18 cellular contexts compared by ENCODE assay signal in genomic region chr1:214461305-214461704, GRCh38.
DNase-seq lines count a peak whose midpoint lies in the region; ATAC-seq, FAIRE-seq and TF ChIP-seq lines count a peak whose summit lies in the region.
"Had no signal": no experiment of that assay in that cellular context is flagged by ENCODE, and none has a peak within 500 bp of the region (broad histone marks: within the 10 kb centered on the region; RNA-seq: fewer than 3 reads in every experiment).

No MANE protein-coding gene starts in this region.

- H3K79me1 ChIP-seq in mesenchymal stem cell (replicated peaks; ENCODE audit: low read length, poor library complexity, severe bottlenecking) = no peaks in the 10 kb centered on the region

- no peak for FAIRE-seq in HepG2 (lab: Jason Lieb, UNC)
- no peak for FAIRE-seq in K562 (lab: Jason Lieb, UNC)
- FAIRE-seq: GM12878, GM19239, H54 had no signal

- no peak overlapping the region for H2BK15ac ChIP-seq in mesenchymal stem cell (ENCODE audit: low read depth, poor library complexity, severe bottlenecking)

- intact Hi-C loops in HepG2 (cut with micrococcal nuclease; ENCODE audit: unreplicated experiment) = loop anchor here (5.0 kb wide), 2 partner anchors 46 to 91 kb away; partner anchors contain the start of gene PTPN14
- intact Hi-C loops in right lobe of liver (cut with DNase I) = no loop called here
- intact Hi-C loops in K562 (cut with micrococcal nuclease) = loop anchor here (10.0 kb wide), 1 partner anchor 247 kb away; no protein-coding TSS in a partner anchor

- H3K9ac ChIP-seq in HepG2 (ENCODE audit: insufficient read depth, low read depth, low read length) = no peak overlapping the region
- no peak overlapping the region for H3K9ac ChIP-seq in K562 (ENCODE audit: insufficient read depth in 1 of 2, low read depth in 2 of 2, low read length in 2 of 2)
- no peak overlapping the region for H3K9ac ChIP-seq in mesenchymal stem cell (ENCODE audit: low read length)
- H3K9ac ChIP-seq: BLaER1, GM23248 had no signal

- H3K4me1 ChIP-seq in HepG2 (ENCODE audit: insufficient read depth, low read length) = peaks cover 32% of the 10 kb centered on the region
- no peaks in the 10 kb centered on the region for H3K4me1 ChIP-seq in right lobe of liver
- peaks cover 0 to 4% of the 10 kb centered on the region in 2 experiments; a peak in 4 of 5 replicates for H3K4me1 ChIP-seq in K562 (replicated peaks in 1 of 2; ENCODE audit: control insufficient read depth in 2 of 2, insufficient read depth in 2 of 2, low read length in 2 of 2)
- peaks cover 17% of the 10 kb centered on the region for H3K4me1 ChIP-seq in mesenchymal stem cell (ENCODE audit: control insufficient read depth, insufficient read depth, low read depth, low read length)
- H3K4me1 ChIP-seq: BLaER1 had no signal

- no TSS peak for BruUV-seq in HepG2 (replicated peaks; lab: Mats Ljungman, UMichigan)
- no TSS peak for BruUV-seq in K562 (replicated peaks; lab: Mats Ljungman, UMichigan)

- no peak for TF ChIP-seq RAD21 in HepG2 (CRISPR knock-in tag; IDR thresholded peaks at IDR 0.05)
- TF ChIP-seq RAD21 in K562 (CRISPR knock-in tag; conservative IDR thresholded peaks at IDR 0.05 in 1 of 2, IDR thresholded peaks at IDR 0.05 in 1 of 2) = no peak

- TF ChIP-seq CTCF in HepG2 (CRISPR knock-in tag; IDR thresholded peaks at IDR 0.05) (no peak), right lobe of liver (IDR thresholded peaks at IDR 0.05) (no peak), K562 (IDR thresholded peaks at IDR 0.05 in 2 of 3, conservative IDR thresholded peaks at IDR 0.05 in 1 of 3; ENCODE audit: insufficient read depth in 2 of 3, low read depth in 1 of 3, low read length in 3 of 3) (no peak), brain microvascular endothelial cell (IDR thresholded peaks at IDR 0.05; ENCODE audit: low read depth, low read length, missing control alignments) (no peak)

- no peaks in the 10 kb centered on the region for H3K9me1 ChIP-seq in K562 (ENCODE audit: control insufficient read depth, insufficient read depth, low read length)

- H3K36me3 ChIP-seq in HepG2 (replicated peaks in 1 of 2; ENCODE audit: control insufficient read depth in 1 of 2, insufficient read depth in 2 of 2, low read length in 2 of 2) (no peaks in the 10 kb centered on the region), right lobe of liver (no peaks in the 10 kb centered on the region), K562 (ENCODE audit: control insufficient read depth, insufficient read depth, low read length) (no peaks in the 10 kb centered on the region), mesenchymal stem cell (ENCODE audit: control insufficient read depth in 1 of 2, insufficient read depth in 2 of 2, low read depth in 1 of 2, low read length in 2 of 2) (peaks cover 22 to 31% of the 10 kb centered on the region in 2 experiments), brain microvascular endothelial cell (replicated peaks) (peaks cover 8% of the 10 kb centered on the region)
- H3K36me3 ChIP-seq: BLaER1 had no signal

- POLR2A ChIA-PET in HepG2 (lab: Yijun Ruan, JAX) (interaction anchor here (1.6 kb wide), 1 partner anchor 12 kb away, joined by 3 read pairs; no protein-coding TSS in a partner anchor), K562 (lab: Yijun Ruan, JAX) (no interaction called here)

- H3K4me2 ChIP-seq in HepG2 (ENCODE audit: low read depth, low read length) (no peak overlapping the region), K562 (ENCODE audit: insufficient read depth, low read length) (no peak overlapping the region), mesenchymal stem cell (ENCODE audit: low read length, poor library complexity, severe bottlenecking) (no peak overlapping the region)
- H3K4me2 ChIP-seq: BLaER1 had no signal

- DNase-seq in HepG2 (ENCODE audit: low spot score) (no peak), right lobe of liver (no peak), K562 (ENCODE audit: extremely low read depth in 1 of 4, low spot score in 3 of 4) (no peak), mesenchymal stem cell (no peak), brain microvascular endothelial cell (no peak)
- DNase-seq: 8988T; Calu3; CD8-positive, alpha-beta T cell; DMS79 treated with DMSO at 0.1 percent for 48 hours; GM23248; HCEC 1CT; HFFc6 had no signal

- H3K79me2 ChIP-seq in HepG2 (ENCODE audit: insufficient read depth, low read length) (no peaks in the 10 kb centered on the region), K562 (ENCODE audit: control insufficient read depth, insufficient read depth, low read length) (no peaks in the 10 kb centered on the region)

- H3K4ac ChIP-seq in mesenchymal stem cell (ENCODE audit: low read depth in 1 of 2, low read length in 2 of 2) = no peak overlapping the region

- 100% methylated on average over 4 of the region's 4 CpGs for WGBS in HepG2 (ENCODE audit: low lambda C conversion rate)
- WGBS in right lobe of liver (ENCODE audit: insufficient coverage, low coverage, low lambda C conversion rate, missing lambda C conversion rate) = 86% methylated on average over 4 of the region's 4 CpGs
- 0% methylated on average over 4 of the region's 4 CpGs for WGBS in K562 (ENCODE audit: insufficient coverage, low coverage, missing lambda C conversion rate)
- 94% methylated on average over 4 of the region's 4 CpGs for WGBS in mesenchymal stem cell

- H3K18ac ChIP-seq in mesenchymal stem cell (ENCODE audit: low read depth in 1 of 2, low read length in 2 of 2) = no peak overlapping the region

- TF ChIP-seq EP300 in HepG2 (IDR thresholded peaks at IDR 0.05; ENCODE audit: low read depth in 2 of 2, low read length in 2 of 2) (no peak), HepG2 (CRISPR knock-in tag; IDR thresholded peaks at IDR 0.05; ENCODE audit: borderline replicate concordance) (no peak), K562 (IDR thresholded peaks at IDR 0.05; ENCODE audit: low read length) (no peak)

- in situ Hi-C loops in HepG2 (cut with HindIII; ENCODE audit: extremely low pct_ligation_motif_present, low pct_unique_long_range_greater_than_20kb) (no loop called here), K562 (cut with MboI) (no loop called here), brain microvascular endothelial cell (cut with HindIII; ENCODE audit: low pct_ligation_motif_present, low sequenced_read_pairs) (no loop called here)

- no peak for TF ChIP-seq POLR2A in HepG2 (IDR thresholded peaks at IDR 0.05; ENCODE audit: insufficient read depth in 1 of 2, low read depth in 2 of 2, low read length in 2 of 2)
- TF ChIP-seq POLR2A in right lobe of liver (IDR thresholded peaks at IDR 0.05) = no peak
- TF ChIP-seq POLR2A in K562 (conservative IDR thresholded peaks at IDR 0.05) = no peak

- H2BK12ac ChIP-seq in mesenchymal stem cell (ENCODE audit: low read length in 2 of 2) = no peak overlapping the region

- H3K23ac ChIP-seq in mesenchymal stem cell (ENCODE audit: low read length in 2 of 2) = no peak overlapping the region

- H4K8ac ChIP-seq in mesenchymal stem cell (ENCODE audit: low read length) = no peak overlapping the region

- H3K4me3 ChIP-seq in HepG2 (replicated peaks in 1 of 3; ENCODE audit: insufficient read depth in 1 of 3, low read depth in 2 of 3, low read length in 3 of 3) = no peak overlapping the region
- H3K4me3 ChIP-seq in right lobe of liver = no peak overlapping the region
- no peak overlapping the region for H3K4me3 ChIP-seq in K562
- no peak overlapping the region for H3K4me3 ChIP-seq in mesenchymal stem cell (ENCODE audit: insufficient read depth in 1 of 2, low read depth in 1 of 2, low read length in 2 of 2)
- no peak overlapping the region for H3K4me3 ChIP-seq in brain microvascular endothelial cell (ENCODE audit: low read depth, low read length)
- H3K4me3 ChIP-seq: BLaER1, GM12878, GM23248 had no signal

- H2BK5ac ChIP-seq in mesenchymal stem cell (ENCODE audit: low read depth, low read length, poor library complexity, severe bottlenecking) = no peak overlapping the region

- H3K27ac ChIP-seq in HepG2 (ENCODE audit: extremely low read length, insufficient read depth, low read length) (no peak overlapping the region), right lobe of liver (no peak overlapping the region), K562 (ENCODE audit: extremely low read depth, low read depth, low read length) (no peak overlapping the region), mesenchymal stem cell (ENCODE audit: low read length, poor library complexity, severe bottlenecking) (peak overlapping the region; percentile 10), brain microvascular endothelial cell (no peak overlapping the region)
- H3K27ac ChIP-seq: BLaER1, GM23248 had no signal

- CTCF ChIA-PET in HepG2 (lab: Yijun Ruan, JAX; ENCODE audit: low intra/inter-chr PET ratio, low total read pairs) (no interaction called here), K562 (lab: Yijun Ruan, JAX; ENCODE audit: low intra/inter-chr PET ratio) (no interaction called here)

- no peak overlapping the region for H2BK120ac ChIP-seq in mesenchymal stem cell (ENCODE audit: low read depth, low read length)

- H3K9me3 ChIP-seq in HepG2 (ENCODE audit: low read length) = no peaks in the 10 kb centered on the region
- no peaks in the 10 kb centered on the region for H3K9me3 ChIP-seq in right lobe of liver
- no peaks in the 10 kb centered on the region for H3K9me3 ChIP-seq in K562 (replicated peaks; ENCODE audit: control insufficient read depth, insufficient read depth, low read depth, low read length)
- no peaks in the 10 kb centered on the region for H3K9me3 ChIP-seq in mesenchymal stem cell (ENCODE audit: control insufficient read depth, low read length)
- H3K9me3 ChIP-seq: BLaER1 had no signal

- H2AK5ac ChIP-seq in mesenchymal stem cell (ENCODE audit: low read length, severe bottlenecking) = no peak overlapping the region

- H4K91ac ChIP-seq in mesenchymal stem cell (ENCODE audit: low read length) = no peak overlapping the region

- H4K20me1 ChIP-seq in HepG2 (ENCODE audit: insufficient read depth, low read length) = no peaks in the 10 kb centered on the region
- H4K20me1 ChIP-seq in K562 (replicated peaks; ENCODE audit: control insufficient read depth, insufficient read depth, low read length) = no peaks in the 10 kb centered on the region
- H4K20me1 ChIP-seq: BLaER1 had no signal

- H2AFZ ChIP-seq in HepG2 (ENCODE audit: low read length) (no peak overlapping the region), K562 (ENCODE audit: low read depth, low read length) (no peak overlapping the region), mesenchymal stem cell (ENCODE audit: low read depth, low read length) (no peak overlapping the region)
- H2AFZ ChIP-seq: GM23248 had no signal

- H3K27me3 ChIP-seq in HepG2 (ENCODE audit: control insufficient read depth in 1 of 2, insufficient read depth in 2 of 2, low read length in 2 of 2) (no peaks in the 10 kb centered on the region), right lobe of liver (no peaks in the 10 kb centered on the region), K562 (ENCODE audit: control insufficient read depth in 2 of 2, insufficient read depth in 2 of 2, low read length in 2 of 2) (peaks cover 0 to 10% of the 10 kb centered on the region in 2 experiments; a peak in 2 of 5 replicates), mesenchymal stem cell (ENCODE audit: control insufficient read depth in 1 of 2, insufficient read depth in 1 of 2, low read length in 2 of 2) (no peaks in the 10 kb centered on the region), brain microvascular endothelial cell (replicated peaks) (no peaks in the 10 kb centered on the region)
- H3K27me3 ChIP-seq: BLaER1 had no signal

- ATAC-seq in HepG2 = no peak
- ATAC-seq in right lobe of liver = no peak
- no peak for ATAC-seq in K562
- ATAC-seq in GM18870 (IDR thresholded peaks at IDR 0.05; ENCODE audit: unreplicated experiment) = no peak
- ATAC-seq in HG02571 (IDR thresholded peaks at IDR 0.05; ENCODE audit: unreplicated experiment) = no peak
- ATAC-seq: CD8-positive, alpha-beta T cell; GM12878 had no signal

- H3K14ac ChIP-seq in mesenchymal stem cell (ENCODE audit: low read length in 2 of 2) = no peak overlapping the region

Comparison
In these comparisons a context has a peak if more than half of its experiments do, and no peak if none do; other contexts are left out.
1. intact Hi-C loops: an anchor here in HepG2 (5.0 kb wide) and K562 (10.0 kb wide); none called in right lobe of liver.
2. Of the 241 proteins assayed by ChIP-seq in both HepG2 and K562: peak only in HepG2: none; only in K562: none; in both: ZNF121; in neither: 240.